Comparison of ENCODE assay signal across 8 cellular contexts in the genomic region with DNA sequence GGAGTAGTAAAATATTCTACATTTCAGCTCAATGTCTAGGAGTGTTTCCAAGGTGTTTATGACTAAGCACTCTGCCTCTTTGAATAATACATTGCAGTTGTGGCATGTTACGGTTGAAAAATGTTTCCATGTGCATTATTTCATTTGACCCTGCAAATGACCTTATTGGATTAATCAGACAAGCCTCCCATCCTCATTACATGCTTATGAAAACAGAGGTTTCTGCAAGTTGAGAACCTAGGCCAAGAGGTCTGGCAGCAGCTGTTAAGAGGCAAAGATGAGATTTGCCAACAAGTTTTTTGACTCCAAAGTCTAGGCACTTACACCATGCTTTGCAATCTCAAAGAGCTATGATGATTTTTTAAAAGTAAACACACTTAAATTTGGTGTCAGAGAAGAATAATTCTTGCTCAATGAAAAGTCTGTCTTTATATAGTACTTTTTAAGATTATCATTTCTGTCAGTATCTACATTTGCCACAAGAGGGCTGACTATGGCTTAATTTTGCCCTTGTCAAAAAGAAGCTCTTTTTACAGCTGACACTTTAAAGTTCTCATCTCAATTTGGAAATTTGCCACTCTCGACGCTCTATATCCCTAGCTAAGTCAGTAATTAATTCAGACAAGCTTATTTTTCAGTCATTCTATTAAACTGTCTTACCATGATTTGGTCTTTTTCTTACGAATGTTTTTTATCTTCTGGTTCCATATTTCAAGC.
DNase-seq lines count a peak whose midpoint lies in the region; ATAC-seq, FAIRE-seq and TF ChIP-seq lines count a peak whose summit lies in the region.

No MANE protein-coding gene starts in this region.

- no TSS peak for BruUV-seq in A673 (replicated peaks; lab: Mats Ljungman, UMichigan)

- intact Hi-C loops in A673 (cut with micrococcal nuclease; ENCODE audit: unreplicated experiment) = loop anchor here (5.0 kb wide), 1 partner anchor 524 kb away; no protein-coding TSS in a partner anchor

- peaks cover 8% of the 10 kb centered on the region for H3K4me1 ChIP-seq in A673 (ENCODE audit: insufficient read depth, low read length, poor library complexity, severe bottlenecking)

- H3K36me3 ChIP-seq in A673 (ENCODE audit: insufficient read depth, low read length, poor library complexity, severe bottlenecking) = no peaks in the 10 kb centered on the region

- H3K4me3 ChIP-seq in A673 (ENCODE audit: low read depth, low read length, poor library complexity, severe bottlenecking) = no peak overlapping the region
- H3K4me3 ChIP-seq in GM12865 (ENCODE audit: low read depth, low read length) = no peak overlapping the region
- H3K4me3 ChIP-seq in fibroblast of pulmonary artery (replicated peaks; ENCODE audit: low read depth, low read length) = no peak overlapping the region

- no peaks in the 10 kb centered on the region for H3K9me3 ChIP-seq in A673 (ENCODE audit: low read depth, low read length, poor library complexity, severe bottlenecking)

- POLR2A ChIA-PET in A673 (lab: Charles Lee; ENCODE audit: low non-redundant PET) = no interaction called here

- FAIRE-seq in GM19239 (lab: Jason Lieb, UNC) = no peak

- ATAC-seq in HG02623 (IDR thresholded peaks at IDR 0.05; ENCODE audit: unreplicated experiment) = no peak
- no peak for ATAC-seq in GM19452 (IDR thresholded peaks at IDR 0.05; ENCODE audit: unreplicated experiment)

- CTCF ChIA-PET in A673 (lab: Charles Lee) = interaction anchor here (0.5 to 1.4 kb wide), 9 partner anchors 10 to 524 kb away, joined by 3 to 9 read pairs (median 4); a partner anchor contains a TSS

- DNase-seq in A673 (ENCODE audit: low spot score) (peak; percentile 83), GM12865 (ENCODE audit: low read depth) (no peak), NOMO-1 treated with DMSO at 0.1 percent for 48 hours (lab: John Stamatoyannopoulos, UW; ENCODE audit: unreplicated experiment) (peak; percentile 19), fibroblast of pulmonary artery (ENCODE audit: low read depth) (peak; percentile 9), GM19239 (ENCODE audit: insufficient read length, low spot score) (no peak), COLO668 (lab: John Stamatoyannopoulos, UW; ENCODE audit: unreplicated experiment) (no peak)

- H3K27ac ChIP-seq in A673 (ENCODE audit: low read depth, low read length, poor library complexity, severe bottlenecking) = no peak overlapping the region

- TF ChIP-seq CTCF in A673 (conservative IDR thresholded peaks at IDR 0.05; ENCODE audit: low read depth, low read length) (peak; percentile 71), GM12865 (IDR thresholded peaks at IDR 0.05; ENCODE audit: insufficient read depth, low read depth, low read length, missing control alignments) (peak; percentile 1), fibroblast of pulmonary artery (IDR thresholded peaks at IDR 0.05; ENCODE audit: low read length, missing control alignments) (peak; percentile 26)

- H3K27me3 ChIP-seq in A673 (replicated peaks; ENCODE audit: insufficient read depth, low read depth, low read length, poor library complexity) = no peaks in the 10 kb centered on the region

Comparison
In these comparisons a context has a peak if more than half of its experiments do, and no peak if none do; other contexts are left out.
1. DNase-seq: peak in A673 (single experiment), NOMO-1 treated with DMSO at 0.1 percent for 48 hours (single experiment) and fibroblast of pulmonary artery (single experiment); none in GM12865 (single experiment), GM19239 (single experiment) and COLO668 (single experiment).
2. CTCF ChIP-seq: peak in every context shown above with its lines; median percentile 71 in A673; 26 in fibroblast of pulmonary artery; 1 in GM12865.